28 cellular contexts compared by ENCODE assay signal in genomic region chr3:127464642-127465041, GRCh38.
"Had no signal": no experiment of that assay in that cellular context is flagged by ENCODE, and none has a peak within 500 bp of the region (broad histone marks: within the 10 kb centered on the region; RNA-seq: fewer than 3 reads in every experiment).

No MANE protein-coding gene starts in this region.

- H3K4me2 ChIP-seq: smooth muscle cell had no signal

- H3K4me3 ChIP-seq: left ventricle myocardium inferior, right lobe of liver, smooth muscle cell, thoracic aorta, upper lobe of left lung had no signal

- H3K4me1 Mint-ChIP-seq: activated T-helper 17 cell treated with anti-CD3 and anti-CD28 coated beads, Interleukin-2, amount 50 U/mL, for 72 hours; immature natural killer cell; nephron; stimulated activated naive B cell treated with anti-CD40 and anti-IgM and Interleukin-4, amounts not matched to agents 10 μg/mL and 1 μg/mL and 100 μg/mL, for 72 hours had no signal

- H3K4me3 Mint-ChIP-seq: activated T-cell treated with anti-CD3 and anti-CD28 coated beads, Interleukin-2, amount 50 U/mL, for 24 hours; activated T-helper 17 cell treated with anti-CD3 and anti-CD28 coated beads, Interleukin-2, amount 50 U/mL, for 72 hours; immature natural killer cell; nephron; stimulated activated naive B cell treated with anti-CD40 and anti-IgM and Interleukin-4, amounts not matched to agents 10 μg/mL and 1 μg/mL and 100 μg/mL, for 72 hours; WTC11 had no signal

- H3K36me3 ChIP-seq: brain microvascular endothelial cell, left ventricle myocardium inferior, right lobe of liver, thoracic aorta, upper lobe of left lung had no signal

- H3K27ac Mint-ChIP-seq: activated naive CD4-positive, alpha-beta T cell treated with anti-CD3 and anti-CD28 coated beads, Interleukin-2, amount 50 U/mL, for 72 hours; activated T-cell treated with anti-CD3 and anti-CD28 coated beads, Interleukin-2, amount 50 U/mL, for 24 hours; activated T-helper 17 cell treated with anti-CD3 and anti-CD28 coated beads, Interleukin-2, amount 50 U/mL, for 72 hours; immature natural killer cell; nephron; stimulated activated naive B cell treated with anti-CD40 and anti-IgM and Interleukin-4, amounts not matched to agents 10 μg/mL and 1 μg/mL and 100 μg/mL, for 72 hours; WTC11 had no signal

- H3K9me3 Mint-ChIP-seq: activated T-cell treated with anti-CD3 and anti-CD28 coated beads, Interleukin-2, amount 50 U/mL, for 24 hours; activated T-helper 17 cell treated with anti-CD3 and anti-CD28 coated beads, Interleukin-2, amount 50 U/mL, for 72 hours had no signal

- DNase-seq: activated CD8-positive, alpha-beta memory T cell treated with anti-CD3 and anti-CD28 coated beads for 24 hours; activated CD8-positive, alpha-beta memory T cell treated with anti-CD3 and anti-CD28 coated beads, Interleukin-2, amount 50 U/mL, for 4 hours; activated T-cell treated with anti-CD3 and anti-CD28 coated beads, Interleukin-2, amount 50 U/mL, for 24 hours; aorta; brain microvascular endothelial cell; caudate nucleus; dermis blood vessel endothelial cell; effector CD8-positive, alpha-beta T cell; erythroblast; foreskin keratinocyte; immature natural killer cell; left ventricle myocardium inferior; mammary epithelial cell; midbrain; occipital lobe; right lobe of liver; stimulated activated CD4-positive, alpha-beta T cell treated with anti-CD3 and anti-CD28 coated beads, Interleukin-15, amount 100 ng/mL, for 24 hours; stimulated activated CD4-positive, alpha-beta T cell treated with anti-CD3 and anti-CD28 coated beads, Interleukin-2, amount 100 ng/mL, for 48 hours; stimulated activated CD8-positive, alpha-beta memory T cell treated with anti-CD3 and anti-CD28 coated beads, Interleukin-4, amount 100 ng/mL, for 48 hours; stimulated activated naive B cell treated with anti-CD40 and anti-IgM and Interleukin-4, amounts not matched to agents 10 μg/mL and 1 μg/mL and 100 μg/mL, for 72 hours; T-helper 1 cell; upper lobe of left lung had no signal

- H3K9me3 ChIP-seq: left ventricle myocardium inferior, right lobe of liver, thoracic aorta, upper lobe of left lung had no signal

- H3K4me1 ChIP-seq: foreskin keratinocyte, left ventricle myocardium inferior, right lobe of liver had no signal

- H3K27ac ChIP-seq: brain microvascular endothelial cell, foreskin keratinocyte, left ventricle myocardium inferior, right lobe of liver, thoracic aorta, upper lobe of left lung had no signal

- H3K27me3 ChIP-seq: brain microvascular endothelial cell, right lobe of liver, upper lobe of left lung had no signal

- H3K36me3 Mint-ChIP-seq: activated naive CD4-positive, alpha-beta T cell treated with anti-CD3 and anti-CD28 coated beads, Interleukin-2, amount 50 U/mL, for 72 hours; immature natural killer cell had no signal
